26 cellular contexts compared by ENCODE assay signal in genomic region chr14:101583709-101584048, GRCh38. TPM values are rescaled to one million over a fixed set of nuclear protein-coding genes. Genes with fewer than 3 reads are reported as not detected.
"Had no signal": no experiment of that assay in that cellular context is flagged by ENCODE, and none has a peak within 500 bp of the region (broad histone marks: within the 10 kb centered on the region; RNA-seq: fewer than 3 reads in every experiment).

No MANE protein-coding gene starts in this region.

- H3K9me3 Mint-ChIP-seq: mesothelial cell of epicardium; naive B cell; natural killer cell treated with Interleukin-12 subunit alpha and Interleukin-12 subunit beta and Interleukin-15 and Interleukin-18, amount 100 ng/mL, for 72 hours; stimulated activated memory B cell treated with anti-CD40 and anti-IgM and Interleukin-4, amounts not matched to agents 10 μg/mL and 1 μg/mL and 100 μg/mL, for 72 hours had no signal

- H3K9ac ChIP-seq: neural progenitor cell had no signal

- ATAC-seq: left lobe of liver; mucosa of descending colon; natural killer cell treated with Interleukin-12 subunit alpha and Interleukin-12 subunit beta and Interleukin-15 and Interleukin-18, amount 100 ng/mL, for 72 hours; stimulated activated memory B cell treated with anti-CD40 and anti-IgM and Interleukin-4, amounts not matched to agents 10 μg/mL and 1 μg/mL and 100 μg/mL, for 72 hours; stimulated activated naive CD8-positive, alpha-beta T cell treated with anti-CD3 and anti-CD28 coated beads, Interleukin-15, Interleukin-2, amounts not matched to agents 100 U/mL and 50 U/mL, for 24 hours had no signal

- H3K27ac Mint-ChIP-seq: mesothelial cell of epicardium; natural killer cell treated with Interleukin-12 subunit alpha and Interleukin-12 subunit beta and Interleukin-15 and Interleukin-18, amount 100 ng/mL, for 72 hours; neural progenitor cell; stimulated activated memory B cell treated with anti-CD40 and anti-IgM and Interleukin-4, amounts not matched to agents 10 μg/mL and 1 μg/mL and 100 μg/mL, for 72 hours had no signal

- H3K36me3 Mint-ChIP-seq: mesothelial cell of epicardium; naive B cell; natural killer cell treated with Interleukin-12 subunit alpha and Interleukin-12 subunit beta and Interleukin-15 and Interleukin-18, amount 100 ng/mL, for 72 hours; neural progenitor cell; stimulated activated memory B cell treated with anti-CD40 and anti-IgM and Interleukin-4, amounts not matched to agents 10 μg/mL and 1 μg/mL and 100 μg/mL, for 72 hours had no signal

- H3K27ac ChIP-seq: dorsolateral prefrontal cortex, foreskin keratinocyte, gastroesophageal sphincter, heart left ventricle, neural progenitor cell, prostate gland, right atrium auricular region, sigmoid colon, thoracic aorta, upper lobe of left lung had no signal

- H3K4me1 ChIP-seq: foreskin keratinocyte, gastroesophageal sphincter, heart left ventricle, prostate gland, right atrium auricular region, sigmoid colon had no signal

- H3K4me3 ChIP-seq: gastroesophageal sphincter, heart left ventricle, hepatocyte, mucosa of descending colon, neural progenitor cell, prostate gland, right atrium auricular region, sigmoid colon, thoracic aorta, upper lobe of left lung had no signal

- H3K9me3 ChIP-seq: gastroesophageal sphincter, heart left ventricle, mucosa of descending colon, prostate gland, right atrium auricular region, sigmoid colon, thoracic aorta, upper lobe of left lung had no signal

- DNase-seq: effector CD4-positive, alpha-beta T cell; foreskin keratinocyte; mesenchymal stem cell; naive B cell; sigmoid colon; stimulated activated CD4-positive, alpha-beta T cell treated with anti-CD3 and anti-CD28 coated beads, Interleukin-2, amount 100 ng/mL, for 24 hours; stimulated activated CD4-positive, alpha-beta T cell treated with anti-CD3 and anti-CD28 coated beads, Interleukin-4, amount 100 ng/mL, for 4 hours; stimulated activated naive CD8-positive, alpha-beta T cell treated with anti-CD3 and anti-CD28 coated beads, Interleukin-15, Interleukin-2, amounts not matched to agents 100 U/mL and 50 U/mL, for 24 hours; substantia nigra had no signal

- H3K4me1 Mint-ChIP-seq: mesothelial cell of epicardium; naive B cell; stimulated activated memory B cell treated with anti-CD40 and anti-IgM and Interleukin-4, amounts not matched to agents 10 μg/mL and 1 μg/mL and 100 μg/mL, for 72 hours had no signal

- H3K27me3 ChIP-seq: foreskin keratinocyte, hepatocyte, right atrium auricular region, tibial nerve, upper lobe of left lung had no signal

- H3K36me3 ChIP-seq: gastroesophageal sphincter, heart left ventricle, neural progenitor cell, prostate gland, right atrium auricular region, sigmoid colon, thoracic aorta, tibial nerve, upper lobe of left lung had no signal

- H3K4me3 Mint-ChIP-seq: mesothelial cell of epicardium; natural killer cell treated with Interleukin-12 subunit alpha and Interleukin-12 subunit beta and Interleukin-15 and Interleukin-18, amount 100 ng/mL, for 72 hours; neural progenitor cell; stimulated activated memory B cell treated with anti-CD40 and anti-IgM and Interleukin-4, amounts not matched to agents 10 μg/mL and 1 μg/mL and 100 μg/mL, for 72 hours had no signal

RNA-seq across cellular contexts. Expression of gene DIO3, which starts 22.4 kb away (rescaled TPM):
- total RNA-seq: foreskin keratinocyte; lung microvascular endothelial cell; natural killer cell treated with Interleukin-12 subunit alpha and Interleukin-12 subunit beta and Interleukin-15 and Interleukin-18, amount 100 ng/mL, for 72 hours had no signal
- polyA plus RNA-seq: fibroblast of lung, foreskin keratinocyte had no signal
